16 cellular contexts compared by ENCODE assay signal in the genomic region with DNA sequence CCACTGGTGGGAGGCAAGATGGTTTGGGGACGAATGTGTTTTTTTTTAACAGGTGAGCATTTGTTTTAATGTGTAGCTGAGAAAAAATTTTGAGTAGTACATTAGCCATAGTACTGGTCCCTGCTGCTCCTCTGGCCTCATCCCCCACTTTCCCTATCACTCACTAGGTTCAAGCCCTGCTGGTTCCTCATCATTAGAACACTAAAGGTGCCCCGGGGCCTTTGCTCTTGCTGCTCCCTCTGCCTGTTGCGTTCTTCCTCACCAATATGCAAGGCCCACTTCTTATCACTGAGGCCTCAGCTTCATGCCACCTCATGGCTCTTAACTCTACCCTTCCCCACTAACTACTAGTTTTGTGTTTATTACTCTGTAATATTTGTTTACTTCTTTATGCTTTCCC.
DNase-seq lines count a peak whose midpoint lies in the region; ATAC-seq and TF ChIP-seq lines count a peak whose summit lies in the region.
"Had no signal": no experiment of that assay in that cellular context is flagged by ENCODE, and none has a peak within 500 bp of the region (broad histone marks: within the 10 kb centered on the region; RNA-seq: fewer than 3 reads in every experiment).

No MANE protein-coding gene starts in this region.

- H3K27ac ChIP-seq in right cardiac atrium (ENCODE audit: low read length), result peak overlapping the region; percentile 61
- peak overlapping the region in 2 of 12 donors; percentile 18 to 89 for H3K27ac ChIP-seq in heart left ventricle
- no peak overlapping the region for H3K27ac ChIP-seq in GM23248

- TF ChIP-seq CTCF in heart left ventricle (IDR thresholded peaks at IDR 0.05) (no peak), nephron progenitor cell (IDR thresholded peaks at IDR 0.05) (no peak)

- ATAC-seq in right cardiac atrium, result no peak
- no peak for ATAC-seq in heart left ventricle
- no peak for ATAC-seq in central memory CD8-positive, alpha-beta T cell (replicated peaks; ENCODE audit: extremely low read depth, poor library complexity, severe bottlenecking)
- ATAC-seq in GM19395 (IDR thresholded peaks at IDR 0.05; ENCODE audit: unreplicated experiment), result no peak
- no peak for ATAC-seq in left colon
- ATAC-seq: HepG2 had no signal

- 91% methylated on average over 3 of the region's 3 CpGs for WGBS in right cardiac atrium
- 90 to 97% (median 95%) methylated on average over 3 of the region's 3 CpGs for WGBS in heart left ventricle, 4 donors
- 63 to 72% methylated on average over 3 of the region's 3 CpGs for WGBS in GM23248 (ENCODE audit: low coverage in 1 of 2, low lambda C conversion rate in 2 of 2, missing lambda C conversion rate in 2 of 2), 2 experiments

- H3K27ac Mint-ChIP-seq in central memory CD8-positive, alpha-beta T cell (ENCODE audit: low read depth), result peak overlapping the region; percentile 77
- H3K27ac Mint-ChIP-seq in nephron progenitor cell, result peak overlapping the region; percentile 81
- H3K27ac Mint-ChIP-seq: CD4-positive, CD25-positive, alpha-beta regulatory T cell had no signal

- no peaks in the 10 kb centered on the region for H3K9me3 ChIP-seq in right cardiac atrium (ENCODE audit: control insufficient read depth, low read length)
- no peaks in the 10 kb centered on the region for H3K9me3 ChIP-seq in heart left ventricle
- H3K9me3 ChIP-seq in GM23248 (ENCODE audit: low read depth), result no peaks in the 10 kb centered on the region
- H3K9me3 ChIP-seq: MG63, Peyer's patch had no signal

- no peaks in the 10 kb centered on the region for H3F3A ChIP-seq in GM23248 (ENCODE audit: insufficient read depth)

- H3K36me3 Mint-ChIP-seq in central memory CD8-positive, alpha-beta T cell (ENCODE audit: insufficient read depth), result peaks cover 6% of the 10 kb centered on the region
- H3K36me3 Mint-ChIP-seq in nephron progenitor cell (ENCODE audit: low read depth), result no peaks in the 10 kb centered on the region
- H3K36me3 Mint-ChIP-seq: CD4-positive, CD25-positive, alpha-beta regulatory T cell had no signal

- no peak overlapping the region for H3K4me2 ChIP-seq in GM23248 (ENCODE audit: unreplicated experiment)

- H3K4me1 ChIP-seq in right cardiac atrium (ENCODE audit: control insufficient read depth, insufficient read depth, low read length), result peaks cover 35% of the 10 kb centered on the region
- H3K4me1 ChIP-seq in heart left ventricle, result peaks cover 0 to 46% (median 22%) of the 10 kb centered on the region in 12 donors
- H3K4me1 ChIP-seq in GM23248 (ENCODE audit: insufficient read depth), result peaks cover 12% of the 10 kb centered on the region; the same call in 1 of the 2 replicates

- H4K20me1 ChIP-seq in GM23248 (ENCODE audit: insufficient read depth), result no peaks in the 10 kb centered on the region

- H3K36me3 ChIP-seq in heart left ventricle (no peaks in the 10 kb centered on the region), GM23248 (ENCODE audit: low read depth) (no peaks in the 10 kb centered on the region)
- H3K36me3 ChIP-seq: MG63, Peyer's patch had no signal

- TF ChIP-seq POLR2A in heart left ventricle (IDR thresholded peaks at IDR 0.05), result no peak

- no peaks in the 10 kb centered on the region for H3K27me3 ChIP-seq in right cardiac atrium (ENCODE audit: control insufficient read depth, insufficient read depth)
- no peaks in the 10 kb centered on the region for H3K27me3 ChIP-seq in heart left ventricle
- no peaks in the 10 kb centered on the region for H3K27me3 ChIP-seq in GM23248 (replicated peaks; ENCODE audit: insufficient read depth)
- H3K27me3 ChIP-seq: MG63, Peyer's patch had no signal

- no peak overlapping the region for H3K4me3 Mint-ChIP-seq in central memory CD8-positive, alpha-beta T cell
- H3K4me3 Mint-ChIP-seq in nephron progenitor cell, result no peak overlapping the region
- H3K4me3 Mint-ChIP-seq: CD4-positive, CD25-positive, alpha-beta regulatory T cell had no signal

- no peak overlapping the region for H2AFZ ChIP-seq in GM23248

- intact Hi-C loops in right cardiac atrium (cut with DNase I) (loop anchor here in 1 of 4 donors (10.0 kb wide), 1 partner anchor 71 kb away; the partner anchor contains the start of gene GNAO1), heart left ventricle (cut with DNase I) (no loop called here), left colon (cut with DNase I, micrococcal nuclease) (no loop called here)

- H3K9ac ChIP-seq in GM23248, result no peak overlapping the region

- no peaks in the 10 kb centered on the region for H3K9me3 Mint-ChIP-seq in central memory CD8-positive, alpha-beta T cell
- no peaks in the 10 kb centered on the region for H3K9me3 Mint-ChIP-seq in nephron progenitor cell
- H3K9me3 Mint-ChIP-seq: CD4-positive, CD25-positive, alpha-beta regulatory T cell had no signal

- in situ Hi-C loops in GM23248 (cut with MboI), result no loop called here

- H3K4me3 ChIP-seq in right cardiac atrium (ENCODE audit: low read length) (no peak overlapping the region), heart left ventricle (no peak overlapping the region), GM23248 (no peak overlapping the region)
- H3K4me3 ChIP-seq: MG63, Peyer's patch had no signal

- DNase-seq in right cardiac atrium, result no peak
- no peak for DNase-seq in heart left ventricle
- DNase-seq in central memory CD8-positive, alpha-beta T cell (ENCODE audit: low spot score in 2 of 2), result no peak
- DNase-seq in nephron progenitor cell, result no peak
- DNase-seq in NCI-H2029 treated with DMSO at 0.1 percent for 48 hours (lab: John Stamatoyannopoulos, UW), result no peak
- DNase-seq in GM23248, result no peak
- DNase-seq in left colon, result no peak
- DNase-seq: CD4-positive, CD25-positive, alpha-beta regulatory T cell; MG63; NCI-H1105 treated with DMSO at 0.1 percent for 48 hours; NCI-H187; NCI-H2171; Peyer's patch; Right ventricle myocardium superior had no signal

- H3K4me1 Mint-ChIP-seq in central memory CD8-positive, alpha-beta T cell, result peaks cover 73% of the 10 kb centered on the region
- peaks cover 74% of the 10 kb centered on the region for H3K4me1 Mint-ChIP-seq in nephron progenitor cell

- no peaks in the 10 kb centered on the region for H3K9me2 ChIP-seq in GM23248 (ENCODE audit: insufficient read depth)

- no peaks in the 10 kb centered on the region for H3K27me3 Mint-ChIP-seq in central memory CD8-positive, alpha-beta T cell
- peaks cover 3% of the 10 kb centered on the region for H3K27me3 Mint-ChIP-seq in nephron progenitor cell (ENCODE audit: low read depth, poor library complexity)

- no peaks in the 10 kb centered on the region for H3K79me2 ChIP-seq in GM23248 (ENCODE audit: insufficient read depth)
